12 cellular contexts compared by ENCODE assay signal in the genomic region with DNA sequence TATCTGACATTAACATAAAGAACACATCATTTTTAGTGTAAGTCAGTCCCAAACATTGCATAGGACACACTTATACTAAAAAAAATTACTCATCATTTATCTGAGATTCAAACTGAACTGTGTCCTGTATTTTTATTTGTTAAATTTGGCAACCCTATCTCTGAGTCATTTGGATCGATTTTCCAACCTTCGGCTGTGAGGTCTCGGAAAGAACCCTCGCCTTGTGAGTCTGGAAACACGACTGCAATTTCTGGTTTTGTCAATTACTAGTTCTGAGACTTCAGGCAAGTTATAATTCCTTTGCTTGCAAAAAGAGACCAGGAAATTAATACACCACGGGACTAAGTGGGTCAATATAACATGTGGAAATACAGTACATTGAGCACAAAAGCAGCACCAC. TPM values are rescaled to one million over a fixed set of nuclear protein-coding genes. Genes with fewer than 3 reads are reported as not detected.
A peak's percentile ranks its signal among the peaks of the same experiment; 100 is the strongest.
DNase-seq lines count a peak whose midpoint lies in the region; ATAC-seq, FAIRE-seq and TF ChIP-seq lines count a peak whose summit lies in the region.
"Had no signal": no experiment of that assay in that cellular context is flagged by ENCODE, and none has a peak within 500 bp of the region (broad histone marks: within the 10 kb centered on the region; RNA-seq: fewer than 3 reads in every experiment).

No MANE protein-coding gene starts in this region.

- TF ChIP-seq POLR2A in body of pancreas (IDR thresholded peaks at IDR 0.05): no peak
- TF ChIP-seq POLR2A in spleen (IDR thresholded peaks at IDR 0.05): no peak
- TF ChIP-seq POLR2A in GM12891 (IDR thresholded peaks at IDR 0.05; ENCODE audit: low read depth, low read length): no peak

- H3K9me3 Mint-ChIP-seq in endothelial cell (ENCODE audit: unreplicated experiment): no peaks in the 10 kb centered on the region

- intact Hi-C loops in body of pancreas (cut with DNase I): no loop called here
- intact Hi-C loops in spleen (cut with DNase I; ENCODE audit: low total_unique reads): no loop called here

- no peaks in the 10 kb centered on the region for H4K20me1 ChIP-seq in hepatocyte (ENCODE audit: insufficient read depth, poor library complexity, severe bottlenecking)

- peaks cover 86% of the 10 kb centered on the region for H3K79me2 ChIP-seq in hepatocyte

- H3K36me3 ChIP-seq in body of pancreas (replicated peaks in 1 of 2; ENCODE audit: insufficient read depth in 1 of 2, low read depth in 2 of 2) (no peaks in the 10 kb centered on the region), hepatocyte (replicated peaks; ENCODE audit: insufficient read depth, low read depth) (no peaks in the 10 kb centered on the region), spleen (peaks cover 0 to 7% (median 0%) of the 10 kb centered on the region in 6 donors)
- H3K36me3 ChIP-seq: cardiac muscle cell had no signal

- CTCF ChIA-PET in HEK293T (lab: Yijun Ruan, JAX): no interaction called here

- peak overlapping the region; percentile 37 to 84 (median 76) for H3K27ac ChIP-seq in body of pancreas
- H3K27ac ChIP-seq in hepatocyte: peak overlapping the region; percentile 38
- H3K27ac ChIP-seq in spleen: peak overlapping the region in 6 of 8 donors; percentile 7 to 64 (median 56)
- H3K27ac ChIP-seq: cardiac muscle cell had no signal

- H3K4me2 ChIP-seq in hepatocyte: peak overlapping the region; percentile 5

- 1 to 17% methylated on average over 6 of the region's 6 CpGs for WGBS in body of pancreas, 2 donors
- 47% methylated on average over 6 of the region's 6 CpGs for WGBS in hepatocyte (ENCODE audit: low lambda C conversion rate, missing lambda C conversion rate)
- WGBS in spleen, 5 donors: 51 to 72% (median 62%) methylated on average over 6 of the region's 6 CpGs

- ATAC-seq in body of pancreas (peak; percentile 82), GM19324 (IDR thresholded peaks at IDR 0.05; ENCODE audit: low FRiP score, unreplicated experiment) (no peak)
- ATAC-seq: stimulated activated naive CD8-positive, alpha-beta T cell treated with anti-CD3 and anti-CD28 coated beads, Interleukin-15, Interleukin-2, amounts not matched to agents 100 U/mL and 50 U/mL, for 24 hours had no signal

- TF ChIP-seq CTCF in body of pancreas (IDR thresholded peaks at IDR 0.05): no peak
- no peak for TF ChIP-seq CTCF in hepatocyte (IDR thresholded peaks at IDR 0.05; ENCODE audit: poor library complexity)
- TF ChIP-seq CTCF in spleen (IDR thresholded peaks at IDR 0.05 in 8 of 11, conservative IDR thresholded peaks at IDR 0.05 in 3 of 11): no peak
- TF ChIP-seq CTCF in endothelial cell (IDR thresholded peaks at IDR 0.05; ENCODE audit: unreplicated experiment): no peak

- H3K27ac Mint-ChIP-seq in endothelial cell (ENCODE audit: unreplicated experiment): no peak overlapping the region

- no peak overlapping the region for H2AFZ ChIP-seq in hepatocyte

- H3K36me3 Mint-ChIP-seq in endothelial cell (ENCODE audit: low read depth, unreplicated experiment): peaks cover 13% of the 10 kb centered on the region

- peak; percentile 54 for DNase-seq in GM03348 (ENCODE audit: low spot score)
- DNase-seq in body of pancreas: peak; percentile 43 to 68 (median 53)
- DNase-seq in hepatocyte (ENCODE audit: low spot score): no peak
- no peak for DNase-seq in spleen
- no peak for DNase-seq in HEK293T (ENCODE audit: extremely low spot score)
- no peak for DNase-seq in endothelial cell (ENCODE audit: low spot score)
- DNase-seq in GM12891 (ENCODE audit: insufficient read length, low spot score): no peak
- DNase-seq: NCI-H1694; SIG-M5; stimulated activated naive CD8-positive, alpha-beta T cell treated with anti-CD3 and anti-CD28 coated beads, Interleukin-15, Interleukin-2, amounts not matched to agents 100 U/mL and 50 U/mL, for 24 hours had no signal

- POLR2A ChIA-PET in HEK293T (lab: Yijun Ruan, JAX): no interaction called here

- H3K27me3 ChIP-seq in body of pancreas: no peaks in the 10 kb centered on the region
- H3K27me3 ChIP-seq in hepatocyte: no peaks in the 10 kb centered on the region
- no peaks in the 10 kb centered on the region for H3K27me3 ChIP-seq in spleen (replicated peaks in 1 of 7)
- H3K27me3 ChIP-seq: cardiac muscle cell had no signal

- H3K4me1 ChIP-seq in body of pancreas (peaks cover 81% of the 10 kb centered on the region), hepatocyte (ENCODE audit: insufficient read depth) (peaks cover 25% of the 10 kb centered on the region), spleen (peaks cover 0 to 41% (median 12%) of the 10 kb centered on the region in 6 donors)

- no peaks in the 10 kb centered on the region for H3K9me3 ChIP-seq in body of pancreas
- H3K9me3 ChIP-seq in hepatocyte (ENCODE audit: low read depth): no peaks in the 10 kb centered on the region
- no peaks in the 10 kb centered on the region for H3K9me3 ChIP-seq in spleen

- FAIRE-seq in GM12891 (lab: Jason Lieb, UNC): no peak

- H3K4me3 ChIP-seq in body of pancreas (no peak overlapping the region), hepatocyte (no peak overlapping the region), spleen (no peak overlapping the region)
- H3K4me3 ChIP-seq: cardiac muscle cell had no signal

- H3K4me1 Mint-ChIP-seq in endothelial cell (ENCODE audit: unreplicated experiment): peaks cover 71% of the 10 kb centered on the region

- H3K4me3 Mint-ChIP-seq in endothelial cell (ENCODE audit: unreplicated experiment): no peak overlapping the region

- no peaks in the 10 kb centered on the region for H3K9me2 ChIP-seq in hepatocyte (replicated peaks; ENCODE audit: insufficient read depth)

- H3K27me3 Mint-ChIP-seq in endothelial cell (ENCODE audit: unreplicated experiment): peaks cover 3% of the 10 kb centered on the region

TF ChIP-seq in HEK293T, 16 proteins besides CTCF, POLR2A, EP300 and RAD21:
- TF ChIP-seq FOXK2 (IDR thresholded peaks at IDR 0.05): no peak
- no peak for TF ChIP-seq LEF1 (IDR thresholded peaks at IDR 0.05; ENCODE audit: borderline replicate concordance)
- TF ChIP-seq TARDBP (IDR thresholded peaks at IDR 0.05): no peak
- TF ChIP-seq FOXM1 (IDR thresholded peaks at IDR 0.05; ENCODE audit: borderline replicate concordance): no peak
- no peak for TF ChIP-seq L3MBTL2 (conservative IDR thresholded peaks at IDR 0.05)
- no peak for TF ChIP-seq PKNOX1 (IDR thresholded peaks at IDR 0.05)
- no peak for TF ChIP-seq ZNF384 (IDR thresholded peaks at IDR 0.05)
- TF ChIP-seq BHLHE40 (IDR thresholded peaks at IDR 0.05; ENCODE audit: borderline replicate concordance): no peak
- no peak for TF ChIP-seq SUZ12 (IDR thresholded peaks at IDR 0.05)
- no peak for TF ChIP-seq SP1 (IDR thresholded peaks at IDR 0.05)
- TF ChIP-seq ARNT (IDR thresholded peaks at IDR 0.05): no peak
- no peak for TF ChIP-seq CTBP1 (IDR thresholded peaks at IDR 0.05; ENCODE audit: borderline replicate concordance)
- TF ChIP-seq HDGF (IDR thresholded peaks at IDR 0.05; ENCODE audit: borderline replicate concordance): no peak
- TF ChIP-seq NFRKB (IDR thresholded peaks at IDR 0.05): no peak
- no peak for TF ChIP-seq FOXA1 (IDR thresholded peaks at IDR 0.05)
- no peak for TF ChIP-seq ELF4 (IDR thresholded peaks at IDR 0.05)

TF ChIP-seq in GM12891, 5 proteins besides CTCF, POLR2A, EP300 and RAD21:
- TF ChIP-seq TAF1 (IDR thresholded peaks at IDR 0.05; ENCODE audit: low read depth, low read length) (no peak), SPI1 (IDR thresholded peaks at IDR 0.05; ENCODE audit: low read depth, low read length) (no peak), PAX5 (IDR thresholded peaks at IDR 0.05; ENCODE audit: insufficient read depth, low read length, severe bottlenecking) (no peak), POU2F2 (IDR thresholded peaks at IDR 0.05; ENCODE audit: low read depth, low read length) (no peak), POLR2AphosphoS5 (IDR thresholded peaks at IDR 0.05; ENCODE audit: low read depth, low read length) (no peak)

RNA-seq across cellular contexts. Expression of gene ATP8B1, which starts 14.0 kb away (rescaled TPM):
- total RNA-seq in body of pancreas (10 to 100 TPM; 18.5 to 41.5 TPM), hepatocyte (36.5 and 38.4 TPM in 2 replicates), spleen (10 to 100 TPM in 6 of 7 donors, 1 to 10 TPM in 1; 5.1 to 22.0 (median 14.5) TPM), endothelial cell (ENCODE audit: unreplicated experiment) (66.7 TPM)
- polyA plus RNA-seq in hepatocyte (7.9 TPM in 2 replicates), spleen (1 to 10 TPM; 1.0 to 2.1 (median 1.5) TPM)
- 0.05 TPM for polyA plus RNA-seq in GM12891 (2012; ENCODE audit: low read depth, missing spikeins)

Comparison
In these comparisons a context has a peak if more than half of its experiments do, and no peak if none do; other contexts are left out.
1. DNase-seq: peak in GM03348 (single experiment) and body of pancreas (4 of 4); none in hepatocyte (single experiment), spleen (single experiment), HEK293T (single experiment), endothelial cell (single experiment) and GM12891 (single experiment).
2. Peak in every context shown above with its lines, with median percentiles within 50 percentile points of each other: H3K27ac ChIP-seq.